Comparison of ENCODE assay signal across 30 cellular contexts in genomic region chr1:110058591-110058990, GRCh38. TPM values are rescaled to one million over a fixed set of nuclear protein-coding genes. Genes with fewer than 3 reads are reported as not detected.
DNase-seq lines count a peak whose midpoint lies in the region; ATAC-seq and TF ChIP-seq lines count a peak whose summit lies in the region.
"Had no signal": no experiment of that assay in that cellular context is flagged by ENCODE, and none has a peak within 500 bp of the region (broad histone marks: within the 10 kb centered on the region; RNA-seq: fewer than 3 reads in every experiment).

No MANE protein-coding gene starts in this region.

- DNase-seq in PC-9 (no peak), breast epithelium (ENCODE audit: low spot score in 2 of 2) (no peak), omental fat pad (ENCODE audit: low spot score) (no peak), coronary artery (ENCODE audit: low spot score) (no peak), NCI-H146 treated with DMSO at 0.1 percent for 48 hours (lab: John Stamatoyannopoulos, UW; ENCODE audit: unreplicated experiment) (no peak), mucosa of gallbladder (ENCODE audit: low spot score) (no peak)
- DNase-seq: activated CD4-positive, CD25-positive, alpha-beta regulatory T cell; activated CD8-positive, alpha-beta memory T cell treated with anti-CD3 and anti-CD28 coated beads, Interleukin-2, amount 10 ng/mL, durations not matched to agents 7 days and 5 days; activated naive CD4-positive, alpha-beta T cell; activated naive CD8-positive, alpha-beta T cell treated with anti-CD3 and anti-CD28 coated beads, Interleukin-2, amount 50 U/mL, for 24 hours; activated T-cell treated with anti-CD3 and anti-CD28 coated beads, Interleukin-2, amount 50 U/mL, for 48 hours; body of pancreas; DND-41; GF-D8; kidney glomerular epithelial cell; natural killer cell; NCI-H1694 treated with DMSO at 0.1 percent for 48 hours; NCI-H510A; ovary; RPMI8226; stimulated activated naive CD4-positive, alpha-beta T cell treated with Interleukin-2 at 50 U/mL for 16 hours had no signal

- no peak overlapping the region for H3K4me3 ChIP-seq in BLaER1 treated with 17β-estradiol and CSF1 and Interleukin-3, amounts not matched to agents 10 nM and 100 nM
- H3K4me3 ChIP-seq in PC-9 (no peak overlapping the region), breast epithelium (no peak overlapping the region), coronary artery (no peak overlapping the region)
- H3K4me3 ChIP-seq: body of pancreas, gastroesophageal sphincter, ovary, thoracic aorta had no signal

- POLR2A ChIA-PET in PC-9 (lab: Charles Lee; ENCODE audit: unreplicated experiment) = no interaction called here

- H3K9me2 ChIP-seq in PC-9 (ENCODE audit: insufficient read depth) = no peaks in the 10 kb centered on the region

- H3K36me3 ChIP-seq in BLaER1 treated with 17β-estradiol and CSF1 and Interleukin-3, amounts not matched to agents 10 nM and 100 nM = peaks cover 56 to 80% (median 64%) of the 10 kb centered on the region in 11 experiments
- H3K36me3 ChIP-seq in PC-9 (ENCODE audit: low read depth) = peaks cover 42% of the 10 kb centered on the region
- H3K36me3 ChIP-seq in breast epithelium = no peaks in the 10 kb centered on the region
- H3K36me3 ChIP-seq: ovary had no signal

- ATAC-seq in omental fat pad (ENCODE audit: low FRiP score) = peak; percentile 33
- ATAC-seq: activated CD8-positive, alpha-beta memory T cell treated with anti-CD3 and anti-CD28 coated beads, Interleukin-2, amount 10 ng/mL, durations not matched to agents 7 days and 5 days; activated naive CD8-positive, alpha-beta T cell treated with anti-CD3 and anti-CD28 coated beads, Interleukin-2, amount 50 U/mL, for 24 hours; body of pancreas; gastroesophageal sphincter; HCT116; natural killer cell had no signal

- peak overlapping the region in 5 of 11 experiments; percentile 8 to 45 (median 35); a peak in 4 of 22 replicates for H3K9ac ChIP-seq in BLaER1 treated with 17β-estradiol and CSF1 and Interleukin-3, amounts not matched to agents 10 nM and 100 nM

- peak overlapping the region; percentile 45 to 71 (median 63) for H3K4me2 ChIP-seq in BLaER1 treated with 17β-estradiol and CSF1 and Interleukin-3, amounts not matched to agents 10 nM and 100 nM
- H3K4me2 ChIP-seq in PC-9 = no peak overlapping the region

- no peak for TF ChIP-seq CTCF in PC-9 (conservative IDR thresholded peaks at IDR 0.05)
- no peak for TF ChIP-seq CTCF in breast epithelium (IDR thresholded peaks at IDR 0.05)
- TF ChIP-seq CTCF in omental fat pad (IDR thresholded peaks at IDR 0.05) = no peak
- no peak for TF ChIP-seq CTCF in coronary artery (IDR thresholded peaks at IDR 0.05)

- H3K27ac ChIP-seq in BLaER1 treated with 17β-estradiol and CSF1 and Interleukin-3, amounts not matched to agents 10 nM and 100 nM = peak overlapping the region in 1 of 11 experiments; percentile 13; a peak in 1 of 22 replicates
- H3K27ac ChIP-seq in PC-9 (peak overlapping the region; percentile 17; the same call in 1 of the 2 replicates), breast epithelium (peak overlapping the region; percentile 9 to 48), coronary artery (no peak overlapping the region)
- H3K27ac ChIP-seq: body of pancreas, gastroesophageal sphincter, ovary, thoracic aorta had no signal

- TF ChIP-seq POLR2A in breast epithelium (IDR thresholded peaks at IDR 0.05) = no peak

- intact Hi-C loops in PC-9 (cut with micrococcal nuclease; ENCODE audit: unreplicated experiment) (no loop called here), breast epithelium (cut with DNase I; ENCODE audit: low total_unique reads) (loop anchor here (2.0 to 10.0 kb wide), 2 partner anchors 46 to 50 kb away; no protein-coding TSS in a partner anchor)

- no peaks in the 10 kb centered on the region for H3K9me3 ChIP-seq in BLaER1 treated with 17β-estradiol and CSF1 and Interleukin-3, amounts not matched to agents 10 nM and 100 nM (replicated peaks in 1 of 11)
- H3K9me3 ChIP-seq in PC-9 (ENCODE audit: insufficient read depth, low read depth) = no peaks in the 10 kb centered on the region
- no peaks in the 10 kb centered on the region for H3K9me3 ChIP-seq in breast epithelium
- H3K9me3 ChIP-seq: body of pancreas, gastroesophageal sphincter, ovary, thoracic aorta had no signal

- no peaks in the 10 kb centered on the region for H3K79me2 ChIP-seq in PC-9 (ENCODE audit: low read depth)

- CTCF ChIA-PET in PC-9 (lab: Charles Lee) = no interaction called here

- no peaks in the 10 kb centered on the region for H3K27me3 ChIP-seq in BLaER1 treated with 17β-estradiol and CSF1 and Interleukin-3, amounts not matched to agents 10 nM and 100 nM
- H3K27me3 ChIP-seq in PC-9 (ENCODE audit: insufficient read depth, low read depth) = no peaks in the 10 kb centered on the region
- H3K27me3 ChIP-seq in breast epithelium = no peaks in the 10 kb centered on the region
- H3K27me3 ChIP-seq: body of pancreas, gastroesophageal sphincter, ovary had no signal

- BruUV-seq in PC-9 (replicated peaks; lab: Mats Ljungman, UMichigan) = no TSS peak

- H3F3A ChIP-seq in PC-9 (ENCODE audit: insufficient read depth, low read depth) = peaks cover 28% of the 10 kb centered on the region; the same call in 1 of the 2 replicates

- peaks cover 23 to 91% (median 47%) of the 10 kb centered on the region in 11 experiments; a peak in 18 of 22 replicates for H4K20me1 ChIP-seq in BLaER1 treated with 17β-estradiol and CSF1 and Interleukin-3, amounts not matched to agents 10 nM and 100 nM
- no peaks in the 10 kb centered on the region for H4K20me1 ChIP-seq in PC-9 (ENCODE audit: insufficient read depth)

- peaks cover 17 to 38% (median 34%) of the 10 kb centered on the region in 10 experiments for H3K4me1 ChIP-seq in BLaER1 treated with 17β-estradiol and CSF1 and Interleukin-3, amounts not matched to agents 10 nM and 100 nM
- H3K4me1 ChIP-seq in PC-9 (replicated peaks; ENCODE audit: insufficient read depth) (peaks cover 16% of the 10 kb centered on the region; the same call in 1 of the 2 replicates), breast epithelium (peaks cover 0 to 12% of the 10 kb centered on the region in 2 donors)
- H3K4me1 ChIP-seq: body of pancreas had no signal

- no peak overlapping the region for H2AFZ ChIP-seq in PC-9

RNA-seq across cellular contexts. Expression of gene ALX3, which starts 11.9 kb away (rescaled TPM):
- total RNA-seq in PC-9 (2021) (not detected in 2 replicates), breast epithelium (under 1 TPM; 0.44 to 0.80 (median 0.66) TPM), omental fat pad (not detected), mucosa of gallbladder (not detected)
- total RNA-seq: activated CD8-positive, alpha-beta memory T cell treated with anti-CD3 and anti-CD28 coated beads, Interleukin-2, amount 10 ng/mL, durations not matched to agents 7 days and 5 days; body of pancreas; chondrocyte; endothelial cell of umbilical vein; gastroesophageal sphincter; mononuclear cell; natural killer cell; SK-MEL-5; skeletal muscle tissue; thoracic aorta had no signal

RNA-seq across cellular contexts. Expression of gene STRIP1, which starts 24.2 kb away (rescaled TPM):
- total RNA-seq in PC-9 (2021) = 32.1 and 36.5 TPM in 2 replicates
- total RNA-seq in breast epithelium = 10 to 100 TPM; 35.7 to 59.0 (median 56.6) TPM
- total RNA-seq in omental fat pad = 10 to 100 TPM; 36.7 to 50.7 (median 46.1) TPM
- 39.4 TPM for total RNA-seq in mucosa of gallbladder

RNA-seq across cellular contexts. Expression of gene UBL4B, which starts 53.7 kb away (rescaled TPM):
- total RNA-seq in PC-9 (2021) (0.24 and 0.28 TPM in 2 replicates), breast epithelium (1 to 10 TPM in 1 of 3 donors, under 1 TPM in 2; 0.29 to 1.6 (median 0.96) TPM), omental fat pad (under 1 TPM in 2 of 4 donors, not detected in 2; 0.46 to 0.63 TPM), mucosa of gallbladder (not detected)
- total RNA-seq: activated CD8-positive, alpha-beta memory T cell treated with anti-CD3 and anti-CD28 coated beads, Interleukin-2, amount 10 ng/mL, durations not matched to agents 7 days and 5 days; body of pancreas; chondrocyte; endothelial cell of umbilical vein; mononuclear cell; natural killer cell; ovary; SK-MEL-5; skeletal muscle tissue; thoracic aorta had no signal

Comparison
In these comparisons a context has a peak if more than half of its experiments do, and no peak if none do; other contexts are left out.
1. H3K27ac ChIP-seq: peak in PC-9 (single experiment) and breast epithelium (2 of 2); none in coronary artery (0 of 2).